Comparison of ENCODE assay signal across 9 cellular contexts in the genomic region with DNA sequence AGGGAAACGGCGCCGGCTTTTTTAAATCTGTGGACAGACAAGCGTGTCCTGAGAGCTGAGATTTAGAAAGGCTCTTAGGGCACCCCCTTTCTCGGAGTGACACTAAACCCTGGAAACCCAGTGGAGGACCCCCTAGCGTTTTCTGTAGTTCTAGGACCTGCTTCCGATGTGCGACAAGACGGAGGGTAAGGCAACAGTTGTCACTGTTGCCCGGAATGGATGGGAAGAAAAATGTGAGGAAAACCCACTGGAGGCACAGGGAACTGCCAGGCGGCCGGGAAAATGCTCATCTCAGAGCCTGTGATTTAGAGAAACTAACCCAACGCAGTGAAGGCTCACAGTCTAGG. TPM values are rescaled to one million over a fixed set of nuclear protein-coding genes. Genes with fewer than 3 reads are reported as not detected.
DNase-seq lines count a peak whose midpoint lies in the region.
"Had no signal": no experiment of that assay in that cellular context is flagged by ENCODE, and none has a peak within 500 bp of the region (broad histone marks: within the 10 kb centered on the region; RNA-seq: fewer than 3 reads in every experiment).

No MANE protein-coding gene starts in this region.

- peaks cover 43% of the 10 kb centered on the region for H3K27me3 ChIP-seq in iPS-20b (ENCODE audit: insufficient read depth, low read length)

- H3K9me3 ChIP-seq in iPS-20b (ENCODE audit: insufficient read depth, low read depth, low read length): no peaks in the 10 kb centered on the region

- DNase-seq in T-helper 1 cell: no peak
- peak; percentile 85 for DNase-seq in NCI-H1092 treated with DMSO at 0.1 percent for 48 hours (lab: John Stamatoyannopoulos, UW)
- DNase-seq in activated T-helper 2 cell treated with anti-CD3 and anti-CD28 coated beads, Interferon-gamma antibody, Interleukin-2, Interleukin-4, amounts not matched to agents 10 μg/mL and 5 μg/mL and 100 μg/mL, durations not matched to agents 14 hours and 24 hours and 36 hours (ENCODE audit: low spot score): no peak
- DNase-seq in globus pallidus (ENCODE audit: low spot score): no peak
- no peak for DNase-seq in stimulated activated CD4-positive, alpha-beta T cell treated with anti-CD3 and anti-CD28 coated beads, Interleukin-12 subunit alpha, Interleukin-12 subunit beta, amount 100 ng/mL, for 4 hours

- peaks cover 7% of the 10 kb centered on the region; the same call in 1 of the 2 replicates for H3K4me1 ChIP-seq in iPS-20b (ENCODE audit: insufficient read depth, low read length)

- H3K27ac ChIP-seq in iPS-20b (ENCODE audit: low read length): no peak overlapping the region

- intact Hi-C loops in activated T-helper 2 cell treated with anti-CD3 and anti-CD28 coated beads, Interferon-gamma antibody, Interleukin-2, Interleukin-4, amounts not matched to agents 10 μg/mL and 5 μg/mL and 100 μg/mL, durations not matched to agents 14 hours and 24 hours and 36 hours (cut with micrococcal nuclease): loop anchor here (1.0 to 5.0 kb wide), 3 partner anchors 10 to 140 kb away; a partner anchor contains a TSS

- H3K4me3 Mint-ChIP-seq in T-helper 1 cell treated with Interleukin-12 subunit alpha and Interleukin-12 subunit beta and Interleukin-4 antibody, amounts not matched to agents 30 μg/mL and 1 μg/mL, for 36 hours: peak overlapping the region; percentile 89
- H3K4me3 Mint-ChIP-seq in activated T-helper 2 cell treated with anti-CD3 and anti-CD28 coated beads, Interferon-gamma antibody, Interleukin-2, Interleukin-4, amounts not matched to agents 10 μg/mL and 5 μg/mL and 100 μg/mL, durations not matched to agents 14 hours and 24 hours and 36 hours (ENCODE audit: low read depth): peak overlapping the region; percentile 80
- H3K4me3 Mint-ChIP-seq in stimulated activated naive CD8-positive, alpha-beta T cell treated with anti-CD3 and anti-CD28 coated beads, Interleukin-15, Interleukin-2, amounts not matched to agents 100 ng/mL and 50 ng/mL, for 24 hours: peak overlapping the region; percentile 87

- H3K4me1 Mint-ChIP-seq in T-helper 1 cell treated with Interleukin-12 subunit alpha and Interleukin-12 subunit beta and Interleukin-4 antibody, amounts not matched to agents 30 μg/mL and 1 μg/mL, for 36 hours (ENCODE audit: low read depth): peaks cover 54% of the 10 kb centered on the region
- H3K4me1 Mint-ChIP-seq in activated T-helper 2 cell treated with anti-CD3 and anti-CD28 coated beads, Interferon-gamma antibody, Interleukin-2, Interleukin-4, amounts not matched to agents 10 μg/mL and 5 μg/mL and 100 μg/mL, durations not matched to agents 14 hours and 24 hours and 36 hours (ENCODE audit: low read depth): peaks cover 65% of the 10 kb centered on the region
- peaks cover 74% of the 10 kb centered on the region for H3K4me1 Mint-ChIP-seq in stimulated activated naive CD8-positive, alpha-beta T cell treated with anti-CD3 and anti-CD28 coated beads, Interleukin-15, Interleukin-2, amounts not matched to agents 100 ng/mL and 50 ng/mL, for 24 hours (ENCODE audit: low read depth)

- peak overlapping the region; percentile 79; the same call in 1 of the 2 replicates for H3K9ac ChIP-seq in iPS-20b (ENCODE audit: low read depth, low read length)

- H3K36me3 ChIP-seq in iPS-20b (ENCODE audit: insufficient read depth, low read depth, low read length): peaks cover 70% of the 10 kb centered on the region

- peak overlapping the region; percentile 90 for H3K27ac Mint-ChIP-seq in T-helper 1 cell treated with Interleukin-12 subunit alpha and Interleukin-12 subunit beta and Interleukin-4 antibody, amounts not matched to agents 30 μg/mL and 1 μg/mL, for 36 hours
- H3K27ac Mint-ChIP-seq in activated T-helper 2 cell treated with anti-CD3 and anti-CD28 coated beads, Interferon-gamma antibody, Interleukin-2, Interleukin-4, amounts not matched to agents 10 μg/mL and 5 μg/mL and 100 μg/mL, durations not matched to agents 14 hours and 24 hours and 36 hours: peak overlapping the region; percentile 64
- H3K27ac Mint-ChIP-seq in stimulated activated naive CD8-positive, alpha-beta T cell treated with anti-CD3 and anti-CD28 coated beads, Interleukin-15, Interleukin-2, amounts not matched to agents 100 ng/mL and 50 ng/mL, for 24 hours: peak overlapping the region; percentile 95

- H3K9me3 Mint-ChIP-seq in T-helper 1 cell treated with Interleukin-12 subunit alpha and Interleukin-12 subunit beta and Interleukin-4 antibody, amounts not matched to agents 30 μg/mL and 1 μg/mL, for 36 hours: no peaks in the 10 kb centered on the region
- H3K9me3 Mint-ChIP-seq in activated T-helper 2 cell treated with anti-CD3 and anti-CD28 coated beads, Interferon-gamma antibody, Interleukin-2, Interleukin-4, amounts not matched to agents 10 μg/mL and 5 μg/mL and 100 μg/mL, durations not matched to agents 14 hours and 24 hours and 36 hours: no peaks in the 10 kb centered on the region
- H3K9me3 Mint-ChIP-seq in stimulated activated naive CD8-positive, alpha-beta T cell treated with anti-CD3 and anti-CD28 coated beads, Interleukin-15, Interleukin-2, amounts not matched to agents 100 ng/mL and 50 ng/mL, for 24 hours: no peaks in the 10 kb centered on the region

- peaks cover 56% of the 10 kb centered on the region for H3K36me3 Mint-ChIP-seq in T-helper 1 cell treated with Interleukin-12 subunit alpha and Interleukin-12 subunit beta and Interleukin-4 antibody, amounts not matched to agents 30 μg/mL and 1 μg/mL, for 36 hours (ENCODE audit: low read depth)
- H3K36me3 Mint-ChIP-seq in activated T-helper 2 cell treated with anti-CD3 and anti-CD28 coated beads, Interferon-gamma antibody, Interleukin-2, Interleukin-4, amounts not matched to agents 10 μg/mL and 5 μg/mL and 100 μg/mL, durations not matched to agents 14 hours and 24 hours and 36 hours (ENCODE audit: low read depth): peaks cover 86% of the 10 kb centered on the region
- peaks cover 84% of the 10 kb centered on the region for H3K36me3 Mint-ChIP-seq in stimulated activated naive CD8-positive, alpha-beta T cell treated with anti-CD3 and anti-CD28 coated beads, Interleukin-15, Interleukin-2, amounts not matched to agents 100 ng/mL and 50 ng/mL, for 24 hours (ENCODE audit: low read depth)

- H3K27me3 Mint-ChIP-seq in T-helper 1 cell treated with Interleukin-12 subunit alpha and Interleukin-12 subunit beta and Interleukin-4 antibody, amounts not matched to agents 30 μg/mL and 1 μg/mL, for 36 hours (ENCODE audit: low read depth): no peaks in the 10 kb centered on the region
- H3K27me3 Mint-ChIP-seq in activated T-helper 2 cell treated with anti-CD3 and anti-CD28 coated beads, Interferon-gamma antibody, Interleukin-2, Interleukin-4, amounts not matched to agents 10 μg/mL and 5 μg/mL and 100 μg/mL, durations not matched to agents 14 hours and 24 hours and 36 hours (ENCODE audit: low read depth): no peaks in the 10 kb centered on the region
- no peaks in the 10 kb centered on the region for H3K27me3 Mint-ChIP-seq in stimulated activated naive CD8-positive, alpha-beta T cell treated with anti-CD3 and anti-CD28 coated beads, Interleukin-15, Interleukin-2, amounts not matched to agents 100 ng/mL and 50 ng/mL, for 24 hours

- peak overlapping the region; percentile 68 for H3K4me3 ChIP-seq in iPS-20b (ENCODE audit: low read length)

RNA-seq across cellular contexts. Expression of a gene that starts 0.6 kb away (rescaled TPM):
- total RNA-seq in activated T-helper 2 cell treated with anti-CD3 and anti-CD28 coated beads, Interferon-gamma antibody, Interleukin-2, Interleukin-4, amounts not matched to agents 10 μg/mL and 5 μg/mL and 100 μg/mL, durations not matched to agents 14 hours and 24 hours and 36 hours: 61.2 and 66.9 TPM in 2 replicates

RNA-seq across cellular contexts. Expression of a gene that starts 9.9 kb away (rescaled TPM):
- 106 and 112 TPM in 2 replicates for total RNA-seq in activated T-helper 2 cell treated with anti-CD3 and anti-CD28 coated beads, Interferon-gamma antibody, Interleukin-2, Interleukin-4, amounts not matched to agents 10 μg/mL and 5 μg/mL and 100 μg/mL, durations not matched to agents 14 hours and 24 hours and 36 hours

RNA-seq across cellular contexts. Expression of a gene that starts 13.5 kb away (rescaled TPM):
- not detected in 2 replicates for total RNA-seq in activated T-helper 2 cell treated with anti-CD3 and anti-CD28 coated beads, Interferon-gamma antibody, Interleukin-2, Interleukin-4, amounts not matched to agents 10 μg/mL and 5 μg/mL and 100 μg/mL, durations not matched to agents 14 hours and 24 hours and 36 hours
- total RNA-seq: glomerular endothelial cell had no signal

RNA-seq across cellular contexts. Expression of a gene that starts 25.6 kb away (rescaled TPM):
- 62.0 and 66.1 TPM in 2 replicates for total RNA-seq in activated T-helper 2 cell treated with anti-CD3 and anti-CD28 coated beads, Interferon-gamma antibody, Interleukin-2, Interleukin-4, amounts not matched to agents 10 μg/mL and 5 μg/mL and 100 μg/mL, durations not matched to agents 14 hours and 24 hours and 36 hours

RNA-seq across cellular contexts. Expression of a gene that starts 51.6 kb away (rescaled TPM):
- 111 and 113 TPM in 2 replicates for total RNA-seq in activated T-helper 2 cell treated with anti-CD3 and anti-CD28 coated beads, Interferon-gamma antibody, Interleukin-2, Interleukin-4, amounts not matched to agents 10 μg/mL and 5 μg/mL and 100 μg/mL, durations not matched to agents 14 hours and 24 hours and 36 hours
